In the genomic region with DNA sequence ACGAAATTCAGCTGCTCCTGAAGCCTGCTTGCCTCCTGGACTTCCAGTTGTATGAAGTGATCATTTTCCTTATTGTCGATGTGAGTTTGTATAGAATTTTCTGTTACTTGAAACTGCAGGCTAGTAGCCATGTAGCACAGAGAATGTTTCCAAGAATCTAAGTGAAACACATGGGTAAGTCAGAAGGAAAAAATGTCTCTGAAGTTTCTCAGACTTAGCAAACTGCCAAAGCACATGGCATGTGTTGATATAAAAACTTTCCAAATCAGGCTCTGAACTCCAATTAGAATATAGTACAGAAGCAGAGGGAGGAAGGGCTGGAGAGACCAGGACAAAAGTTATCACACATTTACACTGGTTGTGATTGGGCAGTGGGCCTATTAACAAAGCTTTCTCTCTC, we compare ENCODE assay signal across 15 cellular contexts. TPM values are rescaled to one million over a fixed set of nuclear protein-coding genes. Genes with fewer than 3 reads are reported as not detected.
DNase-seq lines count a peak whose midpoint lies in the region; ATAC-seq and TF ChIP-seq lines count a peak whose summit lies in the region.
"Had no signal": no experiment of that assay in that cellular context is flagged by ENCODE, and none has a peak within 500 bp of the region (broad histone marks: within the 10 kb centered on the region; RNA-seq: fewer than 3 reads in every experiment).

No MANE protein-coding gene starts in this region.

- H3K27ac ChIP-seq in muscle layer of colon (ENCODE audit: low read depth, low read length), result peak overlapping the region; percentile 83
- H3K27ac ChIP-seq in aorta (ENCODE audit: low read depth in 1 of 2, low read length in 2 of 2), result peak overlapping the region; percentile 61 to 97
- H3K27ac ChIP-seq: psoas muscle had no signal

- no peak for DNase-seq in left cardiac atrium
- DNase-seq in Right ventricle myocardium inferior (ENCODE audit: missing footprints), result no peak
- DNase-seq in chondrocyte (ENCODE audit: low spot score), result no peak
- no peak for DNase-seq in aorta
- DNase-seq in activated CD4-positive, alpha-beta T cell treated with anti-CD3 and anti-CD28 coated beads, Interleukin-2, amount 50 U/mL, for 48 hours, result no peak
- DNase-seq in stimulated activated CD4-positive, alpha-beta T cell treated with anti-CD3 and anti-CD28 coated beads, Interleukin-1b, Interleukin-23, amount 100 ng/mL, for 48 hours, result no peak
- DNase-seq: activated gamma-delta T cell; central memory CD4-positive, alpha-beta T cell; naive B cell; NCI-H187 treated with DMSO at 0.1 percent for 48 hours; NCI-H524 treated with DMSO at 0.1 percent for 48 hours; psoas muscle; thyroid gland had no signal

- TF ChIP-seq CTCF in chondrocyte (IDR thresholded peaks at IDR 0.05), result no peak

- H3K27ac Mint-ChIP-seq in chondrocyte (ENCODE audit: unreplicated experiment), result peak overlapping the region; percentile 94

- H3K36me3 ChIP-seq in muscle layer of colon (ENCODE audit: insufficient read depth, low read length) (no peaks in the 10 kb centered on the region), aorta (ENCODE audit: control insufficient read depth in 1 of 2, insufficient read depth in 2 of 2, low read length in 1 of 2) (no peaks in the 10 kb centered on the region)
- H3K36me3 ChIP-seq: thyroid gland had no signal

- intact Hi-C loops in left cardiac atrium (cut with DNase I), result loop anchor here in 1 of 2 donors (10.0 kb wide), 1 partner anchor 63 kb away; no protein-coding TSS in a partner anchor
- intact Hi-C loops in Right ventricle myocardium inferior (cut with DNase I), result no loop called here
- intact Hi-C loops in aorta (cut with DNase I), result no loop called here

- H3K9me3 ChIP-seq in muscle layer of colon (ENCODE audit: low read length) (no peaks in the 10 kb centered on the region), aorta (ENCODE audit: control insufficient read depth, low read length) (no peaks in the 10 kb centered on the region)
- H3K9me3 ChIP-seq: psoas muscle, thyroid gland had no signal

- H3K27me3 Mint-ChIP-seq in chondrocyte (ENCODE audit: low read depth), result no peaks in the 10 kb centered on the region

- H3K9me3 Mint-ChIP-seq in chondrocyte (ENCODE audit: low read depth), result peaks cover 8% of the 10 kb centered on the region

- WGBS in aorta, 2 donors, result 2 to 9% methylated on average over 2 of the region's 2 CpGs

- ATAC-seq in left cardiac atrium (peak; percentile 60 to 74), Right ventricle myocardium inferior (no peak), aorta (ENCODE audit: low FRiP score) (peak; percentile 85), GM18870 (IDR thresholded peaks at IDR 0.05; ENCODE audit: unreplicated experiment) (no peak)

- no peaks in the 10 kb centered on the region for H3K36me3 Mint-ChIP-seq in chondrocyte (ENCODE audit: low read depth)

- H3K27me3 ChIP-seq in muscle layer of colon (ENCODE audit: control insufficient read depth in 1 of 2, insufficient read depth in 2 of 2, low read length in 2 of 2) (no peaks in the 10 kb centered on the region), aorta (ENCODE audit: control insufficient read depth in 1 of 2, insufficient read depth in 2 of 2, low read length in 1 of 2) (no peaks in the 10 kb centered on the region)
- H3K27me3 ChIP-seq: thyroid gland had no signal

- H3K4me1 ChIP-seq in muscle layer of colon (ENCODE audit: insufficient read depth, low read length), result peaks cover 28% of the 10 kb centered on the region
- H3K4me1 ChIP-seq in aorta (ENCODE audit: control insufficient read depth in 1 of 2, insufficient read depth in 2 of 2, low read length in 2 of 2), result peaks cover 8 to 12% of the 10 kb centered on the region in 2 donors
- H3K4me1 ChIP-seq: psoas muscle had no signal

- H3K9ac ChIP-seq in muscle layer of colon (ENCODE audit: low read length), result no peak overlapping the region

- H3K4me3 ChIP-seq in muscle layer of colon (ENCODE audit: low read depth in 1 of 2, low read length in 2 of 2) (no peak overlapping the region), aorta (ENCODE audit: low read length in 2 of 2) (no peak overlapping the region)
- H3K4me3 ChIP-seq: psoas muscle, thyroid gland had no signal

- H3K4me1 Mint-ChIP-seq in chondrocyte (ENCODE audit: low read depth), result peaks cover 74% of the 10 kb centered on the region
- H3K4me1 Mint-ChIP-seq: naive B cell had no signal

- H3K4me3 Mint-ChIP-seq in chondrocyte (ENCODE audit: unreplicated experiment), result no peak overlapping the region
- H3K4me3 Mint-ChIP-seq: naive B cell had no signal

RNA-seq across cellular contexts. Expression of a gene that starts 9.8 kb away (rescaled TPM):
- total RNA-seq in left cardiac atrium, result 10 to 100 TPM; 31.0 to 44.1 TPM
- 33.6 TPM for total RNA-seq in Right ventricle myocardium inferior
- total RNA-seq in chondrocyte, result 54.3 to 69.5 TPM (median 62.4 TPM) in 3 replicates
- 10 to 100 TPM; 72.8 to 96.4 TPM for total RNA-seq in aorta
- polyA plus RNA-seq in aorta, result 1 to 10 TPM; 3.4 to 7.9 TPM

Comparison
In these comparisons a context has a peak if more than half of its experiments do, and no peak if none do; other contexts are left out.
1. ATAC-seq: peak in left cardiac atrium (2 of 2) and aorta (single experiment); none in Right ventricle myocardium inferior (single experiment) and GM18870 (single experiment).